In genomic region chr5:50791813-50792212, GRCh38 we compare ENCODE assay signal across 24 cellular contexts.
"Had no signal": no experiment of that assay in that cellular context is flagged by ENCODE, and none has a peak within 500 bp of the region (broad histone marks: within the 10 kb centered on the region; RNA-seq: fewer than 3 reads in every experiment).

No MANE protein-coding gene starts in this region.

- H3K36me3 ChIP-seq: ovary, transverse colon had no signal

- DNase-seq: hippocampal formation; kidney; left colon; left lung; lower lobe of right lung; mammary epithelial cell; mesenchymal stem cell; naive thymus-derived CD8-positive, alpha-beta T cell; ovary; stimulated activated CD4-positive, alpha-beta T cell treated with anti-CD3 and anti-CD28 coated beads, Interleukin-12 subunit alpha, Interleukin-12 subunit beta, amount 100 ng/mL, for 4 hours; stimulated activated CD4-positive, alpha-beta T cell treated with anti-CD3 and anti-CD28 coated beads, Interleukin-15, amount 100 ng/mL, for 24 hours; stimulated activated CD4-positive, alpha-beta T cell treated with anti-CD3 and anti-CD28 coated beads, Interleukin-2, amount 100 ng/mL, for 24 hours; stimulated activated CD4-positive, alpha-beta T cell treated with anti-CD3 and anti-CD28 coated beads, Interleukin-4, amount 100 ng/mL, for 1 hour; stimulated activated naive B cell treated with anti-CD40 and anti-IgM and Interleukin-4, amounts not matched to agents 10 μg/mL and 1 μg/mL and 100 μg/mL, for 72 hours; stimulated activated naive CD8-positive, alpha-beta T cell treated with anti-CD3 and anti-CD28 coated beads, Interleukin-15, Interleukin-2, amounts not matched to agents 100 U/mL and 50 U/mL, for 24 hours; stomach; testis; thyroid gland; transverse colon; upper lobe of left lung had no signal

- H3K27me3 Mint-ChIP-seq: naive thymus-derived CD8-positive, alpha-beta T cell; progenitor cell of endocrine pancreas; stimulated activated naive B cell treated with anti-CD40 and anti-IgM and Interleukin-4, amounts not matched to agents 10 μg/mL and 1 μg/mL and 100 μg/mL, for 72 hours had no signal

- FAIRE-seq: kidney had no signal

- H3K27ac ChIP-seq: left lung, lower lobe of right lung, ovary, right atrium auricular region, skin epidermis, stomach, testis, thyroid gland, transverse colon, upper lobe of left lung, vagina had no signal

- H3K9me3 Mint-ChIP-seq: naive thymus-derived CD8-positive, alpha-beta T cell; stimulated activated naive B cell treated with anti-CD40 and anti-IgM and Interleukin-4, amounts not matched to agents 10 μg/mL and 1 μg/mL and 100 μg/mL, for 72 hours had no signal

- H3K4me1 ChIP-seq: left lung, lower lobe of right lung, right atrium auricular region, stomach, testis, thyroid gland, transverse colon, upper lobe of left lung, vagina had no signal

- H3K4me3 Mint-ChIP-seq: naive thymus-derived CD8-positive, alpha-beta T cell; stimulated activated naive B cell treated with anti-CD40 and anti-IgM and Interleukin-4, amounts not matched to agents 10 μg/mL and 1 μg/mL and 100 μg/mL, for 72 hours had no signal

- H3K9me3 ChIP-seq: left lung, lower lobe of right lung, ovary, right atrium auricular region, stomach, testis, thyroid gland, transverse colon, upper lobe of left lung, vagina had no signal

- H3K4me1 Mint-ChIP-seq: stimulated activated naive B cell treated with anti-CD40 and anti-IgM and Interleukin-4, amounts not matched to agents 10 μg/mL and 1 μg/mL and 100 μg/mL, for 72 hours had no signal

- H3K4me3 ChIP-seq: left lung, lower lobe of right lung, ovary, right atrium auricular region, skin epidermis, stomach, testis, thyroid gland, transverse colon, upper lobe of left lung, vagina had no signal

- H3K27ac Mint-ChIP-seq: progenitor cell of endocrine pancreas; stimulated activated naive B cell treated with anti-CD40 and anti-IgM and Interleukin-4, amounts not matched to agents 10 μg/mL and 1 μg/mL and 100 μg/mL, for 72 hours had no signal
